ENCODE assay signal across 10 cellular contexts in genomic region chr7:139648617-139648932, GRCh38.
DNase-seq lines count a peak whose midpoint lies in the region; ATAC-seq and TF ChIP-seq lines count a peak whose summit lies in the region.
"Had no signal": no experiment of that assay in that cellular context is flagged by ENCODE, and none has a peak within 500 bp of the region (broad histone marks: within the 10 kb centered on the region; RNA-seq: fewer than 3 reads in every experiment).

No MANE protein-coding gene starts in this region.

- no peak overlapping the region for H2BK120ac ChIP-seq in H9 (ENCODE audit: low read depth, low read length, poor library complexity, severe bottlenecking)

- H3K18ac ChIP-seq in H9 (ENCODE audit: insufficient read length, low read depth, low read length) = no peak overlapping the region

- no peak overlapping the region for H4K8ac ChIP-seq in H9 (replicated peaks; ENCODE audit: insufficient read length, low read depth, low read length)

- no peak for TF ChIP-seq POLR2A in heart left ventricle (IDR thresholded peaks at IDR 0.05)
- TF ChIP-seq POLR2A in stomach (IDR thresholded peaks at IDR 0.05) = no peak

- no peaks in the 10 kb centered on the region for H3K79me2 ChIP-seq in H9 (ENCODE audit: insufficient read depth, low read length)

- no peak overlapping the region for H2AK5ac ChIP-seq in H9 (ENCODE audit: insufficient read length, low read length)

- H2BK5ac ChIP-seq in H9 (ENCODE audit: insufficient read length, low read length) = no peak overlapping the region

- H3K27me3 ChIP-seq in heart left ventricle = no peaks in the 10 kb centered on the region
- no peaks in the 10 kb centered on the region for H3K27me3 ChIP-seq in stomach
- H3K27me3 ChIP-seq in H9 (ENCODE audit: insufficient read depth, low read length) = no peaks in the 10 kb centered on the region

- no peak overlapping the region for H3K27ac Mint-ChIP-seq in T-helper 2 cell treated with Interferon-gamma antibody and Interleukin-4, amounts not matched to agents 5 μg/mL and 100 μg/mL, for 36 hours
- no peak overlapping the region; a peak in 1 of 7 replicates for H3K27ac Mint-ChIP-seq in H9

- no peak overlapping the region for H4K91ac ChIP-seq in H9 (ENCODE audit: insufficient read length, low read depth, low read length)

- no peak overlapping the region for H3K4ac ChIP-seq in H9 (ENCODE audit: low read depth, low read length)

- 49 to 67% (median 60%) methylated on average over 12 of the region's 12 CpGs for WGBS in heart left ventricle, 4 donors
- WGBS in stomach, 5 donors = 13 to 42% (median 33%) methylated on average over 12 of the region's 12 CpGs
- WGBS in H9 (ENCODE audit: extremely low coverage, insufficient read length, low lambda C conversion rate) = no CpG with 5 or more reads among the region's 12 CpGs

- H4K20me1 ChIP-seq in H9 (ENCODE audit: control insufficient read depth, insufficient read depth, insufficient read length) = no peaks in the 10 kb centered on the region

- H3K23me2 ChIP-seq in H9 (ENCODE audit: insufficient read length, low read depth, low read length, poor library complexity, severe bottlenecking) = no peaks in the 10 kb centered on the region

- no peak overlapping the region for H3K4me2 ChIP-seq in H9 (ENCODE audit: insufficient read depth, insufficient read length, low read length)

- TF ChIP-seq EP300 in stomach (IDR thresholded peaks at IDR 0.05) = no peak

- no peaks in the 10 kb centered on the region for H3K9me3 ChIP-seq in heart left ventricle
- H3K9me3 ChIP-seq in stomach = no peaks in the 10 kb centered on the region
- H3K9me3 ChIP-seq in H9 (ENCODE audit: control insufficient read depth, low read depth, low read length) = no peaks in the 10 kb centered on the region

- H2BK12ac ChIP-seq in H9 (ENCODE audit: insufficient read length, low read depth, low read length) = no peak overlapping the region

- no peaks in the 10 kb centered on the region for H3K79me1 ChIP-seq in H9 (ENCODE audit: insufficient read depth, low read depth, low read length, poor library complexity, severe bottlenecking)

- intact Hi-C loops in heart left ventricle (cut with DNase I) (loop anchor here in 5 of 10 donors (2.0 to 10.0 kb wide), 4 partner anchors 49 to 686 kb away; partner anchors contain the start of gene HIPK2 (in 3 of the 5)), stomach (cut with DNase I; ENCODE audit: low total_unique reads) (no loop called here)

- ATAC-seq in heart left ventricle (peak in 3 of 4 donors; percentile 27 to 50 (median 46)), HG02870 (IDR thresholded peaks at IDR 0.05; ENCODE audit: unreplicated experiment) (no peak)

- H3K56ac ChIP-seq in H9 (ENCODE audit: insufficient read length, low read depth, low read length) = no peak overlapping the region

- H3K14ac ChIP-seq in H9 (ENCODE audit: insufficient read depth, low read length) = no peak overlapping the region

- H3K9me3 Mint-ChIP-seq in T-helper 2 cell treated with Interferon-gamma antibody and Interleukin-4, amounts not matched to agents 5 μg/mL and 100 μg/mL, for 36 hours = no peaks in the 10 kb centered on the region
- H3K9me3 Mint-ChIP-seq in H9 = no peaks in the 10 kb centered on the region

- no peak overlapping the region for H2AFZ ChIP-seq in H9 (ENCODE audit: low read length)

- H3K36me3 ChIP-seq in heart left ventricle = peaks cover 0 to 11% (median 2%) of the 10 kb centered on the region in 9 donors
- peaks cover 4 to 18% (median 11%) of the 10 kb centered on the region in 4 donors for H3K36me3 ChIP-seq in stomach

- H3K27ac ChIP-seq in heart left ventricle = peak overlapping the region; percentile 47 to 83 (median 76)
- H3K27ac ChIP-seq in stomach = peak overlapping the region; percentile 69 to 88 (median 83)
- H3K27ac ChIP-seq in H9 (ENCODE audit: insufficient read length, low read depth, low read length) = no peak overlapping the region

- H3K4me3 ChIP-seq in heart left ventricle = peak overlapping the region in 8 of 12 donors; percentile 4 to 23 (median 14)
- peak overlapping the region in 1 of 4 donors; percentile 16 for H3K4me3 ChIP-seq in stomach

- H3K36me3 Mint-ChIP-seq in T-helper 2 cell treated with Interferon-gamma antibody and Interleukin-4, amounts not matched to agents 5 μg/mL and 100 μg/mL, for 36 hours (ENCODE audit: low read depth) = no peaks in the 10 kb centered on the region
- no peaks in the 10 kb centered on the region for H3K36me3 Mint-ChIP-seq in H9 (ENCODE audit: insufficient read depth in 1 of 3, low read depth in 3 of 3)

- H3K27me3 Mint-ChIP-seq in T-helper 2 cell treated with Interferon-gamma antibody and Interleukin-4, amounts not matched to agents 5 μg/mL and 100 μg/mL, for 36 hours (ENCODE audit: low read depth) = no peaks in the 10 kb centered on the region
- H3K27me3 Mint-ChIP-seq in H9 (ENCODE audit: low read depth) = no peaks in the 10 kb centered on the region

- no peak overlapping the region for H2BK15ac ChIP-seq in H9 (ENCODE audit: low read depth, low read length)

- peaks cover 7 to 78% (median 64%) of the 10 kb centered on the region in 12 donors for H3K4me1 ChIP-seq in heart left ventricle
- peaks cover 49 to 83% (median 79%) of the 10 kb centered on the region in 4 donors for H3K4me1 ChIP-seq in stomach
- no peaks in the 10 kb centered on the region for H3K4me1 ChIP-seq in H9 (ENCODE audit: insufficient read depth, low read length)

- H3K4me1 Mint-ChIP-seq in T-helper 2 cell treated with Interferon-gamma antibody and Interleukin-4, amounts not matched to agents 5 μg/mL and 100 μg/mL, for 36 hours (ENCODE audit: low read depth) = peaks cover 38% of the 10 kb centered on the region
- H3K4me1 Mint-ChIP-seq in H9 = peaks cover 38 to 44% of the 10 kb centered on the region in 2 experiments

- H4K5ac ChIP-seq in H9 (ENCODE audit: insufficient read length, low read depth, low read length) = no peak overlapping the region

- H3K23ac ChIP-seq in H9 (ENCODE audit: insufficient read length, low read depth, low read length) = no peak overlapping the region

- H2BK20ac ChIP-seq in H9 (ENCODE audit: low read depth, low read length, poor library complexity, severe bottlenecking) = no peak overlapping the region

- peak overlapping the region; percentile 46 for H3K4me3 Mint-ChIP-seq in T-helper 2 cell treated with Interferon-gamma antibody and Interleukin-4, amounts not matched to agents 5 μg/mL and 100 μg/mL, for 36 hours
- no peak overlapping the region for H3K4me3 Mint-ChIP-seq in H9

- no peak overlapping the region for H3K9ac ChIP-seq in H9 (ENCODE audit: extremely low read depth, insufficient read length, low read length)

- DNase-seq in T-helper 2 cell treated with Interferon-gamma antibody and Interleukin-4, amounts not matched to agents 5 μg/mL and 100 μg/mL, for 36 hours (ENCODE audit: low spot score) = no peak
- DNase-seq in T-helper 2 cell = no peak
- DNase-seq in NCI-H146 treated with DMSO at 0.1 percent for 48 hours (lab: John Stamatoyannopoulos, UW; ENCODE audit: unreplicated experiment) = peak; percentile 38
- peak in 2 of 5 donors; percentile 38 to 51 for DNase-seq in heart left ventricle
- no peak for DNase-seq in stomach
- DNase-seq in NCI-H2107 (lab: John Stamatoyannopoulos, UW) = no peak
- no peak for DNase-seq in H9
- DNase-seq: NCI-H1436 treated with DMSO at 0.1 percent for 48 hours; stimulated activated CD4-positive, alpha-beta T cell treated with anti-CD3 and anti-CD28 coated beads, Interleukin-4, amount 100 ng/mL, for 24 hours had no signal

- TF ChIP-seq CTCF in heart left ventricle (IDR thresholded peaks at IDR 0.05) (no peak), stomach (IDR thresholded peaks at IDR 0.05) (no peak), H9 (conservative IDR thresholded peaks at IDR 0.05) (no peak)

- no peak overlapping the region for H3T11ph ChIP-seq in H9 (ENCODE audit: low read length)
